8 cellular contexts compared by ENCODE assay signal in the genomic region with DNA sequence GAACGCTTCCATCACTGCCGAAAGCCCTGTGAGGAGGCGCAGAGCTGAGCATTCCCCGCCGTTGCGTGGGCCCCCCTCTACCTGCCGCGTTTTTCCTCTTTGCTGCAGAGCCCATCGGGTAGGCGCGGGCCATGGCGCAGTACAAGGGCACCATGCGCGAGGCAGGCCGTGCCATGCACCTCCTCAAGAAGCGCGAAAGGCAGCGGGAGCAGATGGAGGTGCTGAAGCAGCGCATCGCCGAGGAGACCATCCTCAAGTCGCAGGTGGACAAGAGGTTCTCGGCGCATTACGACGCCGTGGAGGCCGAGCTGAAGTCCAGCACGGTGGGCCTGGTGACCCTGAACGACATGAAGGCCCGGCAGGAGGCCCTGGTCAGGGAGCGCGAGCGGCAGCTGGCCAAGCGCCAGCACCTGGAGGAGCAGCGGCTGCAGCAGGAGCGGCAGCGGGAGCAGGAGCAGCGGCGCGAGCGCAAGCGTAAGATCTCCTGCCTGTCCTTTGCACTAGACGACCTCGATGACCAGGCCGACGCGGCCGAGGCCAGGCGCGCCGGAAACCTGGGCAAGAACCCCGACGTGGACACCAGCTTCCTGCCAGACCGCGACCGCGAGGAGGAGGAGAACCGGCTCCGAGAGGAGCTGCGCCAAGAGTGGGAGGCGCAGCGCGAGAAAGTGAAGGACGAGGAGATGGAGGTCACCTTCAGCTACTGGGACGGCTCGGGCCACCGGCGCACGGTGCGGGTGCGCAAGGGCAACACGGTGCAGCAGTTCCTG. TPM values are rescaled to one million over a fixed set of nuclear protein-coding genes. Genes with fewer than 3 reads are reported as not detected.
DNase-seq lines count a peak whose midpoint lies in the region; ATAC-seq, FAIRE-seq and TF ChIP-seq lines count a peak whose summit lies in the region.

No MANE protein-coding gene starts in this region.

- peak overlapping the region; percentile 35 for H3K27ac ChIP-seq in GM12878 (ENCODE audit: control insufficient read depth, insufficient read depth)
- H3K27ac ChIP-seq in suprapubic skin = peak overlapping the region; percentile 70

- no peaks in the 10 kb centered on the region for H4K20me1 ChIP-seq in GM12878 (ENCODE audit: control insufficient read depth, insufficient read depth)

- RAD21 ChIA-PET in GM12878 (lab: Charles Lee; ENCODE audit: unreplicated experiment) = no interaction called here

- H3K36me3 ChIP-seq in GM12878 (ENCODE audit: control insufficient read depth in 2 of 2, insufficient read depth in 2 of 2, low read length in 1 of 2) = no peaks in the 10 kb centered on the region
- H3K36me3 ChIP-seq in suprapubic skin = no peaks in the 10 kb centered on the region

- no peak for FAIRE-seq in GM12878 (lab: Jason Lieb, UNC)

- intact Hi-C loops in GM12878 (cut with micrococcal nuclease; ENCODE audit: unreplicated experiment) = loop anchor here (5.0 kb wide), 2 partner anchors 103 to 137 kb away; no protein-coding TSS in a partner anchor

- H3K4me1 Mint-ChIP-seq in activated T-cell treated with anti-CD3 and anti-CD28 coated beads, Interleukin-2, amount 50 U/mL, for 72 hours (ENCODE audit: low read depth) = peaks cover 31% of the 10 kb centered on the region

- H3K27ac Mint-ChIP-seq in activated T-cell treated with anti-CD3 and anti-CD28 coated beads, Interleukin-2, amount 50 U/mL, for 72 hours = peak overlapping the region; percentile 53

- TSS peak; percentile 88 for BruUV-seq in GM12878 (replicated peaks; lab: Mats Ljungman, UMichigan)

- in situ Hi-C loops in GM12878 (cut with MboI) = no loop called here

- H3K9ac ChIP-seq in GM12878 (ENCODE audit: control insufficient read depth, insufficient read depth, low read length) = peak overlapping the region; percentile 61

- SMC1A ChIA-PET in GM12878 (lab: Charles Lee; ENCODE audit: uncharacterized antibody, unreplicated experiment) = no interaction called here

- H3K36me3 Mint-ChIP-seq in activated T-cell treated with anti-CD3 and anti-CD28 coated beads, Interleukin-2, amount 50 U/mL, for 72 hours (ENCODE audit: insufficient read depth in 2 of 2) = peaks cover 2 to 3% of the 10 kb centered on the region in 2 donors

- H3K4me1 ChIP-seq in GM12878 (ENCODE audit: control insufficient read depth, insufficient read depth, low read length) = peaks cover 15% of the 10 kb centered on the region
- H3K4me1 ChIP-seq in suprapubic skin = peaks cover 18% of the 10 kb centered on the region

- peak in 1 of 2 donors; percentile 15 for DNase-seq in activated T-cell treated with anti-CD3 and anti-CD28 coated beads, Interleukin-2, amount 50 U/mL, for 72 hours
- no peak for DNase-seq in activated T-cell treated with anti-CD3 and anti-CD28 coated beads, Interleukin-2, amount 50 U/mL, for 48 hours
- DNase-seq in GM12878 (ENCODE audit: low read depth, low spot score) (no peak), kidney tubule cell (ENCODE audit: low spot score) (peak; percentile 33), suprapubic skin (ENCODE audit: low spot score in 2 of 2) (peak in 1 of 2 donors; percentile 70), OCI-M1 (lab: John Stamatoyannopoulos, UW) (no peak)

- H2AFZ ChIP-seq in GM12878 (ENCODE audit: control insufficient read depth, low read depth, low read length) = peak overlapping the region; percentile 85

- no peak for TF ChIP-seq RAD21 in GM12878 (IDR thresholded peaks at IDR 0.05; ENCODE audit: insufficient read depth, low read depth, low read length)

- TF ChIP-seq EP300 in GM12878 (IDR thresholded peaks at IDR 0.05; ENCODE audit: borderline replicate concordance in 1 of 2, control insufficient read depth in 1 of 2, low read depth in 2 of 2, low read length in 2 of 2) (no peak), suprapubic skin (IDR thresholded peaks at IDR 0.05) (no peak)

- ATAC-seq in activated T-cell treated with anti-CD3 and anti-CD28 coated beads, Interleukin-2, amount 50 U/mL, for 72 hours (replicated peaks in 1 of 2) = no peak
- ATAC-seq in GM12878 = no peak
- ATAC-seq in HG03469 (IDR thresholded peaks at IDR 0.05; ENCODE audit: unreplicated experiment) = no peak
- no peak for ATAC-seq in HG03565 (IDR thresholded peaks at IDR 0.05; ENCODE audit: unreplicated experiment)

- H3K9me3 Mint-ChIP-seq in activated T-cell treated with anti-CD3 and anti-CD28 coated beads, Interleukin-2, amount 50 U/mL, for 72 hours = peaks cover 0 to 3% of the 10 kb centered on the region in 2 donors

- H3K4me3 ChIP-seq in GM12878 (peak overlapping the region; percentile 62), suprapubic skin (peak overlapping the region; percentile 45)

- no peaks in the 10 kb centered on the region for H3K27me3 Mint-ChIP-seq in activated T-cell treated with anti-CD3 and anti-CD28 coated beads, Interleukin-2, amount 50 U/mL, for 72 hours (ENCODE audit: low read depth)

- 85% methylated on average over 67 of the region's 73 CpGs for WGBS in GM12878 (ENCODE audit: insufficient coverage, insufficient replicate concordance, low lambda C conversion rate, missing lambda C conversion rate)
- 60% methylated on average over 40 of the region's 73 CpGs for WGBS in suprapubic skin

- H3K4me3 Mint-ChIP-seq in activated T-cell treated with anti-CD3 and anti-CD28 coated beads, Interleukin-2, amount 50 U/mL, for 72 hours = peak overlapping the region; percentile 80 to 83

- CTCF ChIA-PET in GM12878 (lab: Yijun Ruan, JAX) = interaction anchor here (0.9 to 2.3 kb wide), 5 partner anchors 9 to 287 kb away, joined by 3 to 7 read pairs (median 6); no protein-coding TSS in a partner anchor

- TF ChIP-seq POLR2A in GM12878 (IDR thresholded peaks at IDR 0.05; ENCODE audit: low read depth, low read length) (no peak; the same call in 1 of the 2 replicates), suprapubic skin (IDR thresholded peaks at IDR 0.05) (no peak)

- TF ChIP-seq CTCF in GM12878 (IDR thresholded peaks at IDR 0.05 in 2 of 3, conservative IDR thresholded peaks at IDR 0.05 in 1 of 3; ENCODE audit: control insufficient read depth in 2 of 3, extremely low read depth in 1 of 3, insufficient read depth in 1 of 3, low read depth in 3 of 3, low read length in 3 of 3) = no peak
- TF ChIP-seq CTCF in suprapubic skin (IDR thresholded peaks at IDR 0.05) = no peak

- H3K79me2 ChIP-seq in GM12878 (ENCODE audit: control insufficient read depth, insufficient read depth, low read length) = peaks cover 4% of the 10 kb centered on the region

- H3K27me3 ChIP-seq in GM12878 (replicated peaks in 1 of 2; ENCODE audit: control insufficient read depth in 2 of 2, insufficient read depth in 2 of 2, low read length in 1 of 2) (no peaks in the 10 kb centered on the region), suprapubic skin (no peaks in the 10 kb centered on the region)

- POLR2A ChIA-PET in GM12878 (lab: Charles Lee) = interaction anchor here (1.1 kb wide), 1 partner anchor 9 kb away, joined by 3 read pairs; no protein-coding TSS in a partner anchor

- peak overlapping the region; percentile 75 for H3K4me2 ChIP-seq in GM12878 (ENCODE audit: control insufficient read depth, insufficient read depth)

- H3K9me3 ChIP-seq in GM12878 (replicated peaks; ENCODE audit: control insufficient read depth, insufficient read depth, low read length) = no peaks in the 10 kb centered on the region; the same call in 2 of the 3 replicates
- H3K9me3 ChIP-seq in suprapubic skin = no peaks in the 10 kb centered on the region

TF ChIP-seq in GM12878, 131 proteins besides CTCF, POLR2A, EP300 and RAD21 (continues in another document):
- TF ChIP-seq PBX3 (IDR thresholded peaks at IDR 0.05; ENCODE audit: insufficient replicate concordance, low read depth, low read length) (no peak), SRF (IDR thresholded peaks at IDR 0.05; ENCODE audit: low read depth in 2 of 2, low read length in 2 of 2) (no peak), RB1 (IDR thresholded peaks at IDR 0.05; ENCODE audit: borderline replicate concordance) (no peak), RUNX3 (IDR thresholded peaks at IDR 0.05; ENCODE audit: low read length) (no peak), IKZF1 (conservative IDR thresholded peaks at IDR 0.05) (no peak), TCF7 (IDR thresholded peaks at IDR 0.05; ENCODE audit: borderline replicate concordance) (no peak)

RNA-seq across cellular contexts. Expression of gene FAM50B, which starts 0.7 kb away (rescaled TPM):
- 1 to 10 TPM; 8.1 to 8.2 TPM for total RNA-seq in activated T-cell treated with anti-CD3 and anti-CD28 coated beads, Interleukin-2, amount 50 U/mL, for 72 hours
- 1.2 TPM in 2 replicates for total RNA-seq in GM12878 (2013; cell fraction: nucleolus; rRNA removed)
- 8.0 and 8.2 TPM in 2 replicates for total RNA-seq in GM12878 (2014; rRNA removed)
- 2.8 and 3.5 TPM in 2 replicates for total RNA-seq in GM12878 (2014; rRNA removed; fragmentation: Illumina TruSeq; extraction: Trizol)
- 9.3 and 10.0 TPM in 2 replicates for total RNA-seq in GM12878 (2021)
- 2.5 TPM for polyA plus RNA-seq in GM12878 (2011; ENCODE audit: low read depth)
- 0.35 and 0.58 TPM in 2 replicates for polyA plus RNA-seq in GM12878 (2011; rRNA removed)
- polyA plus RNA-seq in GM12878 (2011; cell fraction: cytosol; rRNA removed) = 0.58 and 0.84 TPM in 2 replicates
- polyA plus RNA-seq in GM12878 (2011; cell fraction: nucleus; rRNA removed) = 0.64 and 1.1 TPM in 2 replicates
- 5.9 and 6.8 TPM in 2 replicates for polyA plus RNA-seq in GM12878 (2012)
- polyA plus RNA-seq in GM12878 (2014; fragmentation: Illumina TruSeq; extraction: Trizol) = 1.5 and 2.8 TPM in 2 replicates
- polyA plus RNA-seq in GM12878 (2014; fragmentation: Nextera tagmentation; extraction: Ambion mirVana) = 1 to 10 TPM in 1 of 2 experiments, under 1 TPM in 1; 0.69 to 1.1 TPM
- 10.2 and 11.9 TPM in 2 replicates for polyA plus RNA-seq in GM12878 (2014; rRNA removed)
- 1 to 10 TPM; 9.3 to 9.6 TPM for polyA plus RNA-seq in GM12878 (2016; fragmentation: Nextera tagmentation; extraction: Ambion mirVana)
- 0.22 and 0.41 TPM in 2 replicates for polyA minus RNA-seq in GM12878 (2011; rRNA and poly(A)+ RNA removed)
- polyA minus RNA-seq in GM12878 (2011; cell fraction: cytosol; rRNA and poly(A)+ RNA removed) = not detected in 2 replicates
- 0.73 TPM in 1 of 2 replicates, not detected in the other for polyA minus RNA-seq in GM12878 (2011; cell fraction: nucleus; rRNA and poly(A)+ RNA removed)
- 10 to 100 TPM in 3 of 4 donors, 1 to 10 TPM in 1; 8.5 to 15.7 (median 11.6) TPM for total RNA-seq in suprapubic skin
